ENCODE assay signal across 13 cellular contexts in genomic region chr18:62610509-62611394, GRCh38.
DNase-seq lines count a peak whose midpoint lies in the region; ATAC-seq and TF ChIP-seq lines count a peak whose summit lies in the region.
"Had no signal": no experiment of that assay in that cellular context is flagged by ENCODE, and none has a peak within 500 bp of the region (broad histone marks: within the 10 kb centered on the region; RNA-seq: fewer than 3 reads in every experiment).

No MANE protein-coding gene starts in this region.

- peak overlapping the region; percentile 13 for H3K4me3 ChIP-seq in fibroblast of pulmonary artery (replicated peaks; ENCODE audit: low read depth, low read length)

- no peaks in the 10 kb centered on the region for H3K27me3 Mint-ChIP-seq in nephron progenitor cell (ENCODE audit: low read depth, poor library complexity)

- ATAC-seq in Right ventricle myocardium superior (ENCODE audit: poor library complexity): peak; percentile 20
- ATAC-seq in GM19467 (IDR thresholded peaks at IDR 0.05; ENCODE audit: unreplicated experiment): no peak
- ATAC-seq in activated CD4-positive, CD25-positive, alpha-beta regulatory T cell treated with anti-CD3 and anti-CD28 coated beads, Interleukin-2, amount 50 U/mL, for 24 hours: no peak
- ATAC-seq: naive thymus-derived CD8-positive, alpha-beta T cell had no signal

- H3K4me1 Mint-ChIP-seq in nephron progenitor cell: peaks cover 62% of the 10 kb centered on the region
- H3K4me1 Mint-ChIP-seq: activated naive CD4-positive, alpha-beta T cell treated with anti-CD3 and anti-CD28 coated beads, Interleukin-2, amount 10 ng/mL, durations not matched to agents 7 days and 5 days had no signal

- H3K27ac Mint-ChIP-seq in nephron progenitor cell: peak overlapping the region; percentile 84
- H3K27ac Mint-ChIP-seq: activated naive CD4-positive, alpha-beta T cell treated with anti-CD3 and anti-CD28 coated beads, Interleukin-2, amount 10 ng/mL, durations not matched to agents 7 days and 5 days had no signal

- DNase-seq in Right ventricle myocardium superior: no peak
- DNase-seq in cardiac septum (ENCODE audit: low spot score): no peak
- DNase-seq in fibroblast of pulmonary artery (ENCODE audit: low read depth): no peak
- peak; percentile 50 for DNase-seq in nephron progenitor cell
- DNase-seq in AG20443 (ENCODE audit: low spot score): no peak
- no peak for DNase-seq in activated gamma-delta T cell treated with Interleukin-2 at 50 U/mL for 16 hours
- DNase-seq: activated naive CD4-positive, alpha-beta T cell treated with anti-CD3 and anti-CD28 coated beads, Interleukin-2, amount 10 ng/mL, durations not matched to agents 7 days and 5 days; erythroblast; naive thymus-derived CD8-positive, alpha-beta T cell; NCI-H226; T1000 had no signal

- no peaks in the 10 kb centered on the region for H3K36me3 Mint-ChIP-seq in nephron progenitor cell (ENCODE audit: low read depth)
- H3K36me3 Mint-ChIP-seq: activated naive CD4-positive, alpha-beta T cell treated with anti-CD3 and anti-CD28 coated beads, Interleukin-2, amount 10 ng/mL, durations not matched to agents 7 days and 5 days; naive thymus-derived CD8-positive, alpha-beta T cell had no signal

- TF ChIP-seq CTCF in fibroblast of pulmonary artery (IDR thresholded peaks at IDR 0.05; ENCODE audit: low read length, missing control alignments): no peak
- no peak for TF ChIP-seq CTCF in nephron progenitor cell (IDR thresholded peaks at IDR 0.05)

- H3K9me3 Mint-ChIP-seq in nephron progenitor cell: peaks cover 3% of the 10 kb centered on the region
- H3K9me3 Mint-ChIP-seq: activated naive CD4-positive, alpha-beta T cell treated with anti-CD3 and anti-CD28 coated beads, Interleukin-2, amount 10 ng/mL, durations not matched to agents 7 days and 5 days; naive thymus-derived CD8-positive, alpha-beta T cell had no signal

- H3K4me3 Mint-ChIP-seq in nephron progenitor cell: peak overlapping the region; percentile 75
- H3K4me3 Mint-ChIP-seq: activated naive CD4-positive, alpha-beta T cell treated with anti-CD3 and anti-CD28 coated beads, Interleukin-2, amount 10 ng/mL, durations not matched to agents 7 days and 5 days had no signal

- intact Hi-C loops in Right ventricle myocardium superior (cut with DNase I) (no loop called here), cardiac septum (cut with DNase I) (no loop called here)
